2 cellular contexts compared by ENCODE assay signal in the genomic region with DNA sequence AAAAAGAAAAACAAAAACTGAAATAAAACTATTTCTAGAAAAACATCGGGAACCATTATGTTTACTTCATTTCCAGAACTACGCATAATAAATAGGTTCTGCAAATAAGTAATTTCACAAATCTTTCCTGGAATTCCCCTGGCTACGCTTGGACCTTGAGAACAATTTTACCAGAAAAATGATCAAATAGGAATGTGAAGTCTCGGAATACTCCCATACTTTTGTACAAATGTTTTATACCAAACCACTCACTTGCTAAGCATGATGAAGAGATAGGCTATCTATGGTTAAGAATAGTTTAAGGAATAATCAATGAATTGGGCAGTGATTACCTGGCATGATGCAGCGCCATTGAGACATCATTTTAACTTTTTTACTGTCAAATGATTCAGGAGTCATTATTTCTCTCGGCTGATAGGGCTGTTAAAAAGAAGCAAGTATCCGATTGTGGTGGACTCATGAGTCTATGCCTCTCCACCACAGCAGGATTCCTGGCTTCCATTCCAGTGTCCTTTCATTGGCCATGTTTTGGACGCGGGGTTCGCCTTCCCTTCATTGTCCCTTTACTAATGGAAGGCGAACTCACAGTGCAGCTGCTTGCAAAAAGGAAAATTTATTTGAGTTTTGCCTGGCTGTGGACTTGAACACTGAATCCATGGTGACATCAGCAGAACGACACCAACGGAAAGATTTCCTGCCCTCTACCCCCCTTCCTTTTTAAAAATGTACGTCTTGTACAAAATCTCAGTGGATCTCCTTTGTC.
TF ChIP-seq lines count a peak whose summit lies in the region.

No MANE protein-coding gene starts in this region.

TF ChIP-seq in SK-N-SH, 30 proteins besides CTCF, POLR2A, EP300 and RAD21:
- TF ChIP-seq, protein P1, sequence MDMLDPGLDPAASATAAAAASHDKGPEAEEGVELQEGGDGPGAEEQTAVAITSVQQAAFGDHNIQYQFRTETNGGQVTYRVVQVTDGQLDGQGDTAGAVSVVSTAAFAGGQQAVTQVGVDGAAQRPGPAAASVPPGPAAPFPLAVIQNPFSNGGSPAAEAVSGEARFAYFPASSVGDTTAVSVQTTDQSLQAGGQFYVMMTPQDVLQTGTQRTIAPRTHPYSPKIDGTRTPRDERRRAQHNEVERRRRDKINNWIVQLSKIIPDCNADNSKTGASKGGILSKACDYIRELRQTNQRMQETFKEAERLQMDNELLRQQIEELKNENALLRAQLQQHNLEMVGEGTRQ (IDR thresholded peaks at IDR 0.05; ENCODE audit: borderline replicate concordance, low read depth, low read length) = no peak
- TF ChIP-seq NRF1 (IDR thresholded peaks at IDR 0.05; ENCODE audit: low read depth, low read length) = no peak

TF ChIP-seq in SK-N-SH treated with all-trans-retinoic acid at 6 μM for 48 hours, 23 proteins besides CTCF, POLR2A, EP300 and RAD21:
- TF ChIP-seq, protein P2, sequence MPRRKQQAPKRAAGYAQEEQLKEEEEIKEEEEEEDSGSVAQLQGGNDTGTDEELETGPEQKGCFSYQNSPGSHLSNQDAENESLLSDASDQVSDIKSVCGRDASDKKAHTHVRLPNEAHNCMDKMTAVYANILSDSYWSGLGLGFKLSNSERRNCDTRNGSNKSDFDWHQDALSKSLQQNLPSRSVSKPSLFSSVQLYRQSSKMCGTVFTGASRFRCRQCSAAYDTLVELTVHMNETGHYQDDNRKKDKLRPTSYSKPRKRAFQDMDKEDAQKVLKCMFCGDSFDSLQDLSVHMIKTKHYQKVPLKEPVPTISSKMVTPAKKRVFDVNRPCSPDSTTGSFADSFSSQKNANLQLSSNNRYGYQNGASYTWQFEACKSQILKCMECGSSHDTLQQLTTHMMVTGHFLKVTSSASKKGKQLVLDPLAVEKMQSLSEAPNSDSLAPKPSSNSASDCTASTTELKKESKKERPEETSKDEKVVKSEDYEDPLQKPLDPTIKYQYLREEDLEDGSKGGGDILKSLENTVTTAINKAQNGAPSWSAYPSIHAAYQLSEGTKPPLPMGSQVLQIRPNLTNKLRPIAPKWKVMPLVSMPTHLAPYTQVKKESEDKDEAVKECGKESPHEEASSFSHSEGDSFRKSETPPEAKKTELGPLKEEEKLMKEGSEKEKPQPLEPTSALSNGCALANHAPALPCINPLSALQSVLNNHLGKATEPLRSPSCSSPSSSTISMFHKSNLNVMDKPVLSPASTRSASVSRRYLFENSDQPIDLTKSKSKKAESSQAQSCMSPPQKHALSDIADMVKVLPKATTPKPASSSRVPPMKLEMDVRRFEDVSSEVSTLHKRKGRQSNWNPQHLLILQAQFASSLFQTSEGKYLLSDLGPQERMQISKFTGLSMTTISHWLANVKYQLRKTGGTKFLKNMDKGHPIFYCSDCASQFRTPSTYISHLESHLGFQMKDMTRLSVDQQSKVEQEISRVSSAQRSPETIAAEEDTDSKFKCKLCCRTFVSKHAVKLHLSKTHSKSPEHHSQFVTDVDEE (CRISPR knock-in tag; IDR thresholded peaks at IDR 0.05) = no peak
- TF ChIP-seq TOX (CRISPR knock-in tag; IDR thresholded peaks at IDR 0.05; ENCODE audit: borderline replicate concordance) = no peak
- TF ChIP-seq BACH2 (CRISPR knock-in tag; IDR thresholded peaks at IDR 0.05; ENCODE audit: borderline replicate concordance) = no peak
- no peak for TF ChIP-seq SNAI2 (CRISPR knock-in tag; IDR thresholded peaks at IDR 0.05)
- TF ChIP-seq, protein P3, sequence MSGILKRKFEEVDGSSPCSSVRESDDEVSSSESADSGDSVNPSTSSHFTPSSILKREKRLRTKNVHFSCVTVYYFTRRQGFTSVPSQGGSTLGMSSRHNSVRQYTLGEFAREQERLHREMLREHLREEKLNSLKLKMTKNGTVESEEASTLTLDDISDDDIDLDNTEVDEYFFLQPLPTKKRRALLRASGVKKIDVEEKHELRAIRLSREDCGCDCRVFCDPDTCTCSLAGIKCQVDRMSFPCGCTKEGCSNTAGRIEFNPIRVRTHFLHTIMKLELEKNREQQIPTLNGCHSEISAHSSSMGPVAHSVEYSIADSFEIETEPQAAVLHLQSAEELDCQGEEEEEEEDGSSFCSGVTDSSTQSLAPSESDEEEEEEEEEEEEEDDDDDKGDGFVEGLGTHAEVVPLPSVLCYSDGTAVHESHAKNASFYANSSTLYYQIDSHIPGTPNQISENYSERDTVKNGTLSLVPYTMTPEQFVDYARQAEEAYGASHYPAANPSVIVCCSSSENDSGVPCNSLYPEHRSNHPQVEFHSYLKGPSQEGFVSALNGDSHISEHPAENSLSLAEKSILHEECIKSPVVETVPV (CRISPR knock-in tag; IDR thresholded peaks at IDR 0.05) = no peak
- TF ChIP-seq ZFP30 (CRISPR knock-in tag; IDR thresholded peaks at IDR 0.05) = no peak
- TF ChIP-seq ZNF70 (CRISPR knock-in tag; IDR thresholded peaks at IDR 0.05) = no peak
- no peak for TF ChIP-seq ZC3H10 (CRISPR knock-in tag; IDR thresholded peaks at IDR 0.05)
- TF ChIP-seq, protein P4, sequence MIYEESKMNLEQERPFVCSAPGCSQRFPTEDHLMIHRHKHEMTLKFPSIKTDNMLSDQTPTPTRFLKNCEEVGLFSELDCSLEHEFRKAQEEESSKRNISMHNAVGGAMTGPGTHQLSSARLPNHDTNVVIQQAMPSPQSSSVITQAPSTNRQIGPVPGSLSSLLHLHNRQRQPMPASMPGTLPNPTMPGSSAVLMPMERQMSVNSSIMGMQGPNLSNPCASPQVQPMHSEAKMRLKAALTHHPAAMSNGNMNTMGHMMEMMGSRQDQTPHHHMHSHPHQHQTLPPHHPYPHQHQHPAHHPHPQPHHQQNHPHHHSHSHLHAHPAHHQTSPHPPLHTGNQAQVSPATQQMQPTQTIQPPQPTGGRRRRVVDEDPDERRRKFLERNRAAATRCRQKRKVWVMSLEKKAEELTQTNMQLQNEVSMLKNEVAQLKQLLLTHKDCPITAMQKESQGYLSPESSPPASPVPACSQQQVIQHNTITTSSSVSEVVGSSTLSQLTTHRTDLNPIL (CRISPR knock-in tag; IDR thresholded peaks at IDR 0.05; ENCODE audit: low read depth) = no peak
- TF ChIP-seq, protein P5, sequence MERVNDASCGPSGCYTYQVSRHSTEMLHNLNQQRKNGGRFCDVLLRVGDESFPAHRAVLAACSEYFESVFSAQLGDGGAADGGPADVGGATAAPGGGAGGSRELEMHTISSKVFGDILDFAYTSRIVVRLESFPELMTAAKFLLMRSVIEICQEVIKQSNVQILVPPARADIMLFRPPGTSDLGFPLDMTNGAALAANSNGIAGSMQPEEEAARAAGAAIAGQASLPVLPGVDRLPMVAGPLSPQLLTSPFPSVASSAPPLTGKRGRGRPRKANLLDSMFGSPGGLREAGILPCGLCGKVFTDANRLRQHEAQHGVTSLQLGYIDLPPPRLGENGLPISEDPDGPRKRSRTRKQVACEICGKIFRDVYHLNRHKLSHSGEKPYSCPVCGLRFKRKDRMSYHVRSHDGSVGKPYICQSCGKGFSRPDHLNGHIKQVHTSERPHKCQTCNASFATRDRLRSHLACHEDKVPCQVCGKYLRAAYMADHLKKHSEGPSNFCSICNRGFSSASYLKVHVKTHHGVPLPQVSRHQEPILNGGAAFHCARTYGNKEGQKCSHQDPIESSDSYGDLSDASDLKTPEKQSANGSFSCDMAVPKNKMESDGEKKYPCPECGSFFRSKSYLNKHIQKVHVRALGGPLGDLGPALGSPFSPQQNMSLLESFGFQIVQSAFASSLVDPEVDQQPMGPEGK (CRISPR knock-in tag; IDR thresholded peaks at IDR 0.05; ENCODE audit: borderline replicate concordance) = no peak
- no peak for TF ChIP-seq ZNF8 (CRISPR knock-in tag; IDR thresholded peaks at IDR 0.05)
